In the genomic region with DNA sequence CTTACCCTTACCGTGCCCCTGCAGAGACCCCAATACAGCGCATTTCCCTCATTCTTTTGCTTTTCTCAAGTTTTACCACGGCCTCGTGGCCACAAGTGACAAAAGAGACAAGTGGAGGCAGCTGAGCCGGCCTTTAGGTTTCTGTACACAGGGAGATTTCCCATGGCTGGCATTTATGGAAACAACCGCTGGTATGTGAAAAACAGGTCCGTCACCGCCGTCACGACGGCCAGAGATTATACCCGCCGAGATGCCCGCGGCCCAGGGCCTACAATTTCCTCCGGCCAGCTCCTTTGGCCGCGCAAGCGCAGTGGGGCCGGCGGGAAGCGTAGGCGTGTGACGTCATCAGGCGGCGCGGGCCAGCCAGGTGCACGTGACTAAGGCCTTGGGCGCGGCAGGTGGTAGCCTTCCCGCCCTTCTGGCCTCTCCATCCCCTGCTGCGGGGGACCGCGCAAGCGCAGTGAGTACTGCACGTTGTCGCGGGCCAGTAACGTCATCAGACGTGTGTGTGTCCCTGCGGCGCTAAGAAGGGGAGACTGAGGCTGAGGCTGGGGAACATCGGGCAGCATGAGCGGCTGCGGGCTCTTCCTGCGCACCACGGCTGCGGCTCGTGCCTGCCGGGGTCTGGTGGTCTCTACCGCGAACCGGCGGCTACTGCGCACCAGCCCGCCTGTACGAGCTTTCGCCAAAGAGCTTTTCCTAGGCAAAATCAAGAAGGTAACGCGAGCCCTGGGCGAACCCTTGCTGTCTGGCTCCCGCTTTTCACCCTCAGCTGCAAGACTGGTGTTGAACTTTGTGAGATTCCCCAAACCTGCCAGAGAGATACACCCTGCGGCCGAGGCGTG, we compare ENCODE assay signal across 1 cellular context.
TF ChIP-seq lines count a peak whose summit lies in the region.

A gene (plus strand): TSS at position 496 of the 845 bp plus-strand sequence. CDS start 72 bp downstream, at position 568.

TF ChIP-seq in HepG2, 621 proteins besides CTCF, POLR2A, EP300 and RAD21 (continued from another document and continues in another):
- TF ChIP-seq, protein P1, sequence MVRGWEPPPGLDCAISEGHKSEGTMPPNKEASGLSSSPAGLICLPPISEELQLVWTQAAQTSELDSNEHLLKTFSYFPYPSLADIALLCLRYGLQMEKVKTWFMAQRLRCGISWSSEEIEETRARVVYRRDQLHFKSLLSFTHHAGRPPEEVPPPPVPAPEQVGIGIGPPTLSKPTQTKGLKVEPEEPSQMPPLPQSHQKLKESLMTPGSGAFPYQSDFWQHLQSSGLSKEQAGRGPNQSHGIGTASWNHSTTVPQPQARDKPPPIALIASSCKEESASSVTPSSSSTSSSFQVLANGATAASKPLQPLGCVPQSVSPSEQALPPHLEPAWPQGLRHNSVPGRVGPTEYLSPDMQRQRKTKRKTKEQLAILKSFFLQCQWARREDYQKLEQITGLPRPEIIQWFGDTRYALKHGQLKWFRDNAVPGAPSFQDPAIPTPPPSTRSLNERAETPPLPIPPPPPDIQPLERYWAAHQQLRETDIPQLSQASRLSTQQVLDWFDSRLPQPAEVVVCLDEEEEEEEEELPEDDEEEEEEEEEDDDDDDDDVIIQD (CRISPR knock-in tag; IDR thresholded peaks at IDR 0.05; ENCODE audit: low read depth): peak; percentile 70; the same call in 1 of the 2 replicates
- TF ChIP-seq, protein P2, sequence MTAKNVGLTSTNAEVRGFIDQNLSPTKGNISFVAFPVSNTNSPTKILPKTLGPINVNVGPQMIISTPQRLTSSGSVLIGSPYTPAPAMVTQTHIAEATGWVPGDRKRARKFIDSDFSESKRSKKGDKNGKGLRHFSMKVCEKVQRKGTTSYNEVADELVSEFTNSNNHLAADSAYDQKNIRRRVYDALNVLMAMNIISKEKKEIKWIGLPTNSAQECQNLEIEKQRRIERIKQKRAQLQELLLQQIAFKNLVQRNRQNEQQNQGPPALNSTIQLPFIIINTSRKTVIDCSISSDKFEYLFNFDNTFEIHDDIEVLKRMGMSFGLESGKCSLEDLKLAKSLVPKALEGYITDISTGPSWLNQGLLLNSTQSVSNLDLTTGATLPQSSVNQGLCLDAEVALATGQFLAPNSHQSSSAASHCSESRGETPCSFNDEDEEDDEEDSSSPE (CRISPR knock-in tag; IDR thresholded peaks at IDR 0.05): peak; percentile 100
- TF ChIP-seq, protein P3, sequence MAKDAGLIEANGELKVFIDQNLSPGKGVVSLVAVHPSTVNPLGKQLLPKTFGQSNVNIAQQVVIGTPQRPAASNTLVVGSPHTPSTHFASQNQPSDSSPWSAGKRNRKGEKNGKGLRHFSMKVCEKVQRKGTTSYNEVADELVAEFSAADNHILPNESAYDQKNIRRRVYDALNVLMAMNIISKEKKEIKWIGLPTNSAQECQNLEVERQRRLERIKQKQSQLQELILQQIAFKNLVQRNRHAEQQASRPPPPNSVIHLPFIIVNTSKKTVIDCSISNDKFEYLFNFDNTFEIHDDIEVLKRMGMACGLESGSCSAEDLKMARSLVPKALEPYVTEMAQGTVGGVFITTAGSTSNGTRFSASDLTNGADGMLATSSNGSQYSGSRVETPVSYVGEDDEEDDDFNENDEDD (CRISPR knock-in tag; IDR thresholded peaks at IDR 0.05; ENCODE audit: borderline replicate concordance): peak; percentile 100
- peak; percentile 32; the same call in 1 of the 2 replicates for TF ChIP-seq GFI1 (CRISPR knock-in tag; IDR thresholded peaks at IDR 0.05; ENCODE audit: borderline replicate concordance)
- no peak for TF ChIP-seq U2AF2 (IDR thresholded peaks at IDR 0.05; ENCODE audit: low read depth, low read length)
- TF ChIP-seq, protein P4, sequence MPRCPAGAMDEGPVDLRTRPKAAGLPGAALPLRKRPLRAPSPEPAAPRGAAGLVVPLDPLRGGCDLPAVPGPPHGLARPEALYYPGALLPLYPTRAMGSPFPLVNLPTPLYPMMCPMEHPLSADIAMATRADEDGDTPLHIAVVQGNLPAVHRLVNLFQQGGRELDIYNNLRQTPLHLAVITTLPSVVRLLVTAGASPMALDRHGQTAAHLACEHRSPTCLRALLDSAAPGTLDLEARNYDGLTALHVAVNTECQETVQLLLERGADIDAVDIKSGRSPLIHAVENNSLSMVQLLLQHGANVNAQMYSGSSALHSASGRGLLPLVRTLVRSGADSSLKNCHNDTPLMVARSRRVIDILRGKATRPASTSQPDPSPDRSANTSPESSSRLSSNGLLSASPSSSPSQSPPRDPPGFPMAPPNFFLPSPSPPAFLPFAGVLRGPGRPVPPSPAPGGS (CRISPR knock-in tag; IDR thresholded peaks at IDR 0.05): peak; percentile 89; the same call in 1 of the 2 replicates
- TF ChIP-seq POLR2AphosphoS2 (IDR thresholded peaks at IDR 0.05; ENCODE audit: low read depth, low read length): no peak
- TF ChIP-seq ZNF101 (CRISPR knock-in tag; IDR thresholded peaks at IDR 0.05; ENCODE audit: borderline replicate concordance, low read depth): no peak
- TF ChIP-seq ERF (CRISPR knock-in tag; IDR thresholded peaks at IDR 0.05): peak; percentile 97
- peak; percentile 98 for TF ChIP-seq TBX2 (CRISPR knock-in tag; IDR thresholded peaks at IDR 0.05; ENCODE audit: borderline replicate concordance)
- TF ChIP-seq RXRA (CRISPR knock-in tag; IDR thresholded peaks at IDR 0.05): peak; percentile 93
- peak; percentile 99 for TF ChIP-seq ZNF788 (CRISPR knock-in tag; IDR thresholded peaks at IDR 0.05; ENCODE audit: borderline replicate concordance)
- TF ChIP-seq ZNF350 (CRISPR knock-in tag; IDR thresholded peaks at IDR 0.05; ENCODE audit: borderline replicate concordance, low read depth): peak; percentile 93
- peak; percentile 99 for TF ChIP-seq EED (CRISPR knock-in tag; IDR thresholded peaks at IDR 0.05)
- peak; percentile 32; the same call in 1 of the 2 replicates for TF ChIP-seq ZNF737 (CRISPR knock-in tag; IDR thresholded peaks at IDR 0.05; ENCODE audit: borderline replicate concordance)
- no peak for TF ChIP-seq NR3C1 (CRISPR knock-in tag; IDR thresholded peaks at IDR 0.05)
- no peak for TF ChIP-seq ADNP (CRISPR knock-in tag; IDR thresholded peaks at IDR 0.05)
- peak; percentile 99 for TF ChIP-seq KDM5B (CRISPR knock-in tag; IDR thresholded peaks at IDR 0.05; ENCODE audit: borderline replicate concordance)
- TF ChIP-seq ONECUT2 (CRISPR knock-in tag; IDR thresholded peaks at IDR 0.05): no peak
- TF ChIP-seq ZNF776 (CRISPR knock-in tag; IDR thresholded peaks at IDR 0.05): peak; percentile 86
- no peak for TF ChIP-seq RBM22 (optimal IDR thresholded peaks at IDR 0.05; ENCODE audit: low read length)
- TF ChIP-seq, protein P5, sequence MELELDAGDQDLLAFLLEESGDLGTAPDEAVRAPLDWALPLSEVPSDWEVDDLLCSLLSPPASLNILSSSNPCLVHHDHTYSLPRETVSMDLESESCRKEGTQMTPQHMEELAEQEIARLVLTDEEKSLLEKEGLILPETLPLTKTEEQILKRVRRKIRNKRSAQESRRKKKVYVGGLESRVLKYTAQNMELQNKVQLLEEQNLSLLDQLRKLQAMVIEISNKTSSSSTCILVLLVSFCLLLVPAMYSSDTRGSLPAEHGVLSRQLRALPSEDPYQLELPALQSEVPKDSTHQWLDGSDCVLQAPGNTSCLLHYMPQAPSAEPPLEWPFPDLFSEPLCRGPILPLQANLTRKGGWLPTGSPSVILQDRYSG (CRISPR knock-in tag; IDR thresholded peaks at IDR 0.05): peak; percentile 99
- TF ChIP-seq, protein P6, sequence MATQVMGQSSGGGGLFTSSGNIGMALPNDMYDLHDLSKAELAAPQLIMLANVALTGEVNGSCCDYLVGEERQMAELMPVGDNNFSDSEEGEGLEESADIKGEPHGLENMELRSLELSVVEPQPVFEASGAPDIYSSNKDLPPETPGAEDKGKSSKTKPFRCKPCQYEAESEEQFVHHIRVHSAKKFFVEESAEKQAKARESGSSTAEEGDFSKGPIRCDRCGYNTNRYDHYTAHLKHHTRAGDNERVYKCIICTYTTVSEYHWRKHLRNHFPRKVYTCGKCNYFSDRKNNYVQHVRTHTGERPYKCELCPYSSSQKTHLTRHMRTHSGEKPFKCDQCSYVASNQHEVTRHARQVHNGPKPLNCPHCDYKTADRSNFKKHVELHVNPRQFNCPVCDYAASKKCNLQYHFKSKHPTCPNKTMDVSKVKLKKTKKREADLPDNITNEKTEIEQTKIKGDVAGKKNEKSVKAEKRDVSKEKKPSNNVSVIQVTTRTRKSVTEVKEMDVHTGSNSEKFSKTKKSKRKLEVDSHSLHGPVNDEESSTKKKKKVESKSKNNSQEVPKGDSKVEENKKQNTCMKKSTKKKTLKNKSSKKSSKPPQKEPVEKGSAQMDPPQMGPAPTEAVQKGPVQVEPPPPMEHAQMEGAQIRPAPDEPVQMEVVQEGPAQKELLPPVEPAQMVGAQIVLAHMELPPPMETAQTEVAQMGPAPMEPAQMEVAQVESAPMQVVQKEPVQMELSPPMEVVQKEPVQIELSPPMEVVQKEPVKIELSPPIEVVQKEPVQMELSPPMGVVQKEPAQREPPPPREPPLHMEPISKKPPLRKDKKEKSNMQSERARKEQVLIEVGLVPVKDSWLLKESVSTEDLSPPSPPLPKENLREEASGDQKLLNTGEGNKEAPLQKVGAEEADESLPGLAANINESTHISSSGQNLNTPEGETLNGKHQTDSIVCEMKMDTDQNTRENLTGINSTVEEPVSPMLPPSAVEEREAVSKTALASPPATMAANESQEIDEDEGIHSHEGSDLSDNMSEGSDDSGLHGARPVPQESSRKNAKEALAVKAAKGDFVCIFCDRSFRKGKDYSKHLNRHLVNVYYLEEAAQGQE (IDR thresholded peaks at IDR 0.05; ENCODE audit: borderline replicate concordance in 1 of 2, low read depth in 1 of 2, low read length in 2 of 2): no peak
- TF ChIP-seq, protein P7, sequence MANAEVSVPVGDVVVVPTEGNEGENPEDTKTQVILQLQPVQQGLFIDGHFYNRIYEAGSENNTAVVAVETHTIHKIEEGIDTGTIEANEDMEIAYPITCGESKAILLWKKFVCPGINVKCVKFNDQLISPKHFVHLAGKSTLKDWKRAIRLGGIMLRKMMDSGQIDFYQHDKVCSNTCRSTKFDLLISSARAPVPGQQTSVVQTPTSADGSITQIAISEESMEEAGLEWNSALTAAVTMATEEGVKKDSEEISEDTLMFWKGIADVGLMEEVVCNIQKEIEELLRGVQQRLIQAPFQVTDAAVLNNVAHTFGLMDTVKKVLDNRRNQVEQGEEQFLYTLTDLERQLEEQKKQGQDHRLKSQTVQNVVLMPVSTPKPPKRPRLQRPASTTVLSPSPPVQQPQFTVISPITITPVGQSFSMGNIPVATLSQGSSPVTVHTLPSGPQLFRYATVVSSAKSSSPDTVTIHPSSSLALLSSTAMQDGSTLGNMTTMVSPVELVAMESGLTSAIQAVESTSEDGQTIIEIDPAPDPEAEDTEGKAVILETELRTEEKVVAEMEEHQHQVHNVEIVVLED (CRISPR knock-in tag; IDR thresholded peaks at IDR 0.05; ENCODE audit: borderline replicate concordance): peak; percentile 97
- TF ChIP-seq, protein P8, sequence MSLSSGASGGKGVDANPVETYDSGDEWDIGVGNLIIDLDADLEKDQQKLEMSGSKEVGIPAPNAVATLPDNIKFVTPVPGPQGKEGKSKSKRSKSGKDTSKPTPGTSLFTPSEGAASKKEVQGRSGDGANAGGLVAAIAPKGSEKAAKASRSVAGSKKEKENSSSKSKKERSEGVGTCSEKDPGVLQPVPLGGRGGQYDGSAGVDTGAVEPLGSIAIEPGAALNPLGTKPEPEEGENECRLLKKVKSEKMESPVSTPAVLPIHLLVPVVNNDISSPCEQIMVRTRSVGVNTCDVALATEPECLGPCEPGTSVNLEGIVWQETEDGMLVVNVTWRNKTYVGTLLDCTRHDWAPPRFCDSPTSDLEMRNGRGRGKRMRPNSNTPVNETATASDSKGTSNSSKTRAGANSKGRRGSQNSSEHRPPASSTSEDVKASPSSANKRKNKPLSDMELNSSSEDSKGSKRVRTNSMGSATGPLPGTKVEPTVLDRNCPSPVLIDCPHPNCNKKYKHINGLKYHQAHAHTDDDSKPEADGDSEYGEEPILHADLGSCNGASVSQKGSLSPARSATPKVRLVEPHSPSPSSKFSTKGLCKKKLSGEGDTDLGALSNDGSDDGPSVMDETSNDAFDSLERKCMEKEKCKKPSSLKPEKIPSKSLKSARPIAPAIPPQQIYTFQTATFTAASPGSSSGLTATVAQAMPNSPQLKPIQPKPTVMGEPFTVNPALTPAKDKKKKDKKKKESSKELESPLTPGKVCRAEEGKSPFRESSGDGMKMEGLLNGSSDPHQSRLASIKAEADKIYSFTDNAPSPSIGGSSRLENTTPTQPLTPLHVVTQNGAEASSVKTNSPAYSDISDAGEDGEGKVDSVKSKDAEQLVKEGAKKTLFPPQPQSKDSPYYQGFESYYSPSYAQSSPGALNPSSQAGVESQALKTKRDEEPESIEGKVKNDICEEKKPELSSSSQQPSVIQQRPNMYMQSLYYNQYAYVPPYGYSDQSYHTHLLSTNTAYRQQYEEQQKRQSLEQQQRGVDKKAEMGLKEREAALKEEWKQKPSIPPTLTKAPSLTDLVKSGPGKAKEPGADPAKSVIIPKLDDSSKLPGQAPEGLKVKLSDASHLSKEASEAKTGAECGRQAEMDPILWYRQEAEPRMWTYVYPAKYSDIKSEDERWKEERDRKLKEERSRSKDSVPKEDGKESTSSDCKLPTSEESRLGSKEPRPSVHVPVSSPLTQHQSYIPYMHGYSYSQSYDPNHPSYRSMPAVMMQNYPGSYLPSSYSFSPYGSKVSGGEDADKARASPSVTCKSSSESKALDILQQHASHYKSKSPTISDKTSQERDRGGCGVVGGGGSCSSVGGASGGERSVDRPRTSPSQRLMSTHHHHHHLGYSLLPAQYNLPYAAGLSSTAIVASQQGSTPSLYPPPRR (CRISPR knock-in tag; IDR thresholded peaks at IDR 0.05; ENCODE audit: borderline replicate concordance): peak; percentile 74
- peak; percentile 88; the same call in 1 of the 2 replicates for TF ChIP-seq DMAP1 (CRISPR knock-in tag; IDR thresholded peaks at IDR 0.05)
- TF ChIP-seq BHLHE40 (IDR thresholded peaks at IDR 0.05; ENCODE audit: low read length): peak; percentile 99
- peak; percentile 97 for TF ChIP-seq ZSCAN31 (CRISPR knock-in tag; IDR thresholded peaks at IDR 0.05; ENCODE audit: low read depth)
- TF ChIP-seq SSRP1 (CRISPR knock-in tag; IDR thresholded peaks at IDR 0.05): no peak
- TF ChIP-seq ZNF354B (CRISPR knock-in tag; IDR thresholded peaks at IDR 0.05): 0 out of 2 replicates have a peak, but pooled peaks have one; percentile 71
- peak; percentile 88 for TF ChIP-seq ZNF607 (CRISPR knock-in tag; IDR thresholded peaks at IDR 0.05; ENCODE audit: borderline replicate concordance)
- peak; percentile 90; the same call in 1 of the 2 replicates for TF ChIP-seq NFATC3 (CRISPR knock-in tag; IDR thresholded peaks at IDR 0.05)
- TF ChIP-seq, protein P9, sequence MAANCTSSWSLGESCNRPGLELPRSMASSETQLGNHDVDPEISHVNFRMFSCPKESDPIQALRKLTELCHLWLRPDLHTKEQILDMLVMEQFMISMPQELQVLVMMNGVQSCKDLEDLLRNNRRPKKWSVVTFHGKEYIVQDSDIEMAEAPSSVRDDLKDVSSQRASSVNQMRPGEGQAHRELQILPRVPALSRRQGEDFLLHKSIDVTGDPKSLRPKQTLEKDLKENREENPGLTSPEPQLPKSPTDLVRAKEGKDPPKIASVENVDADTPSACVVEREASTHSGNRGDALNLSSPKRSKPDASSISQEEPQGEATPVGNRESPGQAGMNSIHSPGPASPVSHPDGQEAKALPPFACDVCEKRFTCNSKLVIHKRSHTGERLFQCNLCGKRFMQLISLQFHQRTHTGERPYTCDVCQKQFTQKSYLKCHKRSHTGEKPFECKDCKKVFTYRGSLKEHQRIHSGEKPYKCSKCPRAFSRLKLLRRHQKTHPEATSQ (CRISPR knock-in tag; IDR thresholded peaks at IDR 0.05; ENCODE audit: borderline replicate concordance): no peak
- peak; percentile 94; the same call in 1 of the 2 replicates for TF ChIP-seq ZIK1 (CRISPR knock-in tag; IDR thresholded peaks at IDR 0.05; ENCODE audit: borderline replicate concordance, low read depth)
- TF ChIP-seq NCOR1 (IDR thresholded peaks at IDR 0.05; ENCODE audit: borderline replicate concordance, low read length): no peak
- no peak for TF ChIP-seq ISL2 (CRISPR knock-in tag; IDR thresholded peaks at IDR 0.05)
- TF ChIP-seq, protein P10, sequence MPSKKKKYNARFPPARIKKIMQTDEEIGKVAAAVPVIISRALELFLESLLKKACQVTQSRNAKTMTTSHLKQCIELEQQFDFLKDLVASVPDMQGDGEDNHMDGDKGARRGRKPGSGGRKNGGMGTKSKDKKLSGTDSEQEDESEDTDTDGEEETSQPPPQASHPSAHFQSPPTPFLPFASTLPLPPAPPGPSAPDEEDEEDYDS (CRISPR knock-in tag; IDR thresholded peaks at IDR 0.05): peak; percentile 87
